Comparison of ENCODE assay signal across 25 cellular contexts in the genomic region with DNA sequence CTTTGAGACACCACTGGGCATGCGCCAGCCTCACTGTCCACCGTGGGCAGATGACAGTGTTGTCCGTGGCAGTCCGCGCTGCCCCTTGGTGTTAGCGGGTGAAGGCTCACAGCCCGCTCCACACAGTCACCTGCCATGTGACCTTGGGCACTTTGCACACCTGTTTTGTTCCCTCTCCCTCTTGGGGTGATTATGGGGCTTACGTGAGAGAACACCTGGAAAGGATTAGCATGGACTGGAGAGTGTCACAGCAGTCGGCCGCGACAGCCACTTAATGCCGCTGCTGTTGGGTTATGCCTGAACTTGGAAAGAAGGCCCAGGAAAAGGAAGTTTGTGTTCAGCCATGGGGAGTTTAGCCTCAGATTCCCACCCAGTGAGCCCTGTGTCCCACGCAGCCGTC.
DNase-seq lines count a peak whose midpoint lies in the region; ATAC-seq and TF ChIP-seq lines count a peak whose summit lies in the region.
"Had no signal": no experiment of that assay in that cellular context is flagged by ENCODE, and none has a peak within 500 bp of the region (broad histone marks: within the 10 kb centered on the region; RNA-seq: fewer than 3 reads in every experiment).

No MANE protein-coding gene starts in this region.

- H3K27ac ChIP-seq in body of pancreas = peak overlapping the region; percentile 44 to 64 (median 52)
- H3K27ac ChIP-seq: PC-9, SJCRH30 had no signal

- peaks cover 0 to 5% of the 10 kb centered on the region in 2 donors for H3K9me3 Mint-ChIP-seq in stimulated activated naive B cell treated with anti-CD40 and anti-IgM and Interleukin-4, amounts not matched to agents 10 μg/mL and 1 μg/mL and 100 μg/mL, for 72 hours
- H3K9me3 Mint-ChIP-seq: CD4-positive, CD25-positive, alpha-beta regulatory T cell; HFFc6 had no signal

- peaks cover 0 to 41% of the 10 kb centered on the region in 2 donors for H3K36me3 ChIP-seq in body of pancreas (replicated peaks in 1 of 2; ENCODE audit: insufficient read depth in 1 of 2, low read depth in 2 of 2)

- ATAC-seq in body of pancreas (peak; percentile 71), GM19463 (IDR thresholded peaks at IDR 0.05; ENCODE audit: unreplicated experiment) (no peak), HG02870 (IDR thresholded peaks at IDR 0.05; ENCODE audit: unreplicated experiment) (no peak)
- ATAC-seq in stimulated activated naive B cell treated with anti-CD40 and anti-IgM and Interleukin-4, amounts not matched to agents 10 μg/mL and 1 μg/mL and 100 μg/mL, for 72 hours (replicated peaks) = no peak
- ATAC-seq: K562, Right ventricle myocardium inferior, SK-N-SH treated with all-trans-retinoic acid at 6 μM for 48 hours had no signal

- TF ChIP-seq CTCF in body of pancreas (IDR thresholded peaks at IDR 0.05) = no peak

- no peak overlapping the region for H3K4me3 Mint-ChIP-seq in stimulated activated naive B cell treated with anti-CD40 and anti-IgM and Interleukin-4, amounts not matched to agents 10 μg/mL and 1 μg/mL and 100 μg/mL, for 72 hours
- H3K4me3 Mint-ChIP-seq: CD4-positive, CD25-positive, alpha-beta regulatory T cell; HFFc6 had no signal

- DNase-seq in NCI-H524 (lab: John Stamatoyannopoulos, UW) (peak; percentile 28 to 55), NCI-H524 treated with DMSO at 0.1 percent for 48 hours (lab: John Stamatoyannopoulos, UW) (no peak), DMS79 treated with DMSO at 0.1 percent for 48 hours (lab: John Stamatoyannopoulos, UW) (peak; percentile 15), body of pancreas (peak; percentile 39 to 76 (median 58)), C1 segment of cervical spinal cord (lab: John Stamatoyannopoulos, UW) (no peak)
- DNase-seq in stimulated activated naive B cell treated with anti-CD40 and anti-IgM and Interleukin-4, amounts not matched to agents 10 μg/mL and 1 μg/mL and 100 μg/mL, for 72 hours = no peak
- DNase-seq: 8988T; ACHN; CD4-positive, CD25-positive, alpha-beta regulatory T cell; HFFc6; Kasumi-1; MV-4-11; NCI-H1105 treated with DMSO at 0.1 percent for 48 hours; NCI-H2029; NCI-H446 treated with DMSO at 0.1 percent for 48 hours; NCI-H69; NK-92 treated with Interleukin-12 subunit alpha and Interleukin-12 subunit beta, amount 100 ng/mL, for 24 hours; PC-9 had no signal

- peaks cover 74 to 87% of the 10 kb centered on the region in 2 donors for H3K36me3 Mint-ChIP-seq in stimulated activated naive B cell treated with anti-CD40 and anti-IgM and Interleukin-4, amounts not matched to agents 10 μg/mL and 1 μg/mL and 100 μg/mL, for 72 hours

- H3K4me1 Mint-ChIP-seq in stimulated activated naive B cell treated with anti-CD40 and anti-IgM and Interleukin-4, amounts not matched to agents 10 μg/mL and 1 μg/mL and 100 μg/mL, for 72 hours = peaks cover 6 to 7% of the 10 kb centered on the region in 2 donors

- H3K9me3 ChIP-seq in body of pancreas = no peaks in the 10 kb centered on the region
- H3K9me3 ChIP-seq: HAP-1, SJCRH30 had no signal

- WGBS in body of pancreas, 2 donors = 40 to 41% methylated on average over 8 to 14 of the region's 14 CpGs

- no peaks in the 10 kb centered on the region for H3K27me3 ChIP-seq in body of pancreas
- H3K27me3 ChIP-seq: SJCRH30 had no signal

- no peak for TF ChIP-seq POLR2A in body of pancreas (IDR thresholded peaks at IDR 0.05)

- H3K4me3 ChIP-seq in body of pancreas = no peak overlapping the region
- H3K4me3 ChIP-seq: HAP-1, K562, PC-9, SJCRH30 had no signal

- H3K4me1 ChIP-seq in body of pancreas = peaks cover 19% of the 10 kb centered on the region
- H3K4me1 ChIP-seq: HAP-1 had no signal

- intact Hi-C loops in body of pancreas (cut with DNase I) = no loop called here

- H3K27me3 Mint-ChIP-seq in stimulated activated naive B cell treated with anti-CD40 and anti-IgM and Interleukin-4, amounts not matched to agents 10 μg/mL and 1 μg/mL and 100 μg/mL, for 72 hours = no peaks in the 10 kb centered on the region
- H3K27me3 Mint-ChIP-seq: CD4-positive, CD25-positive, alpha-beta regulatory T cell had no signal

- peak overlapping the region; percentile 43 for H3K27ac Mint-ChIP-seq in stimulated activated naive B cell treated with anti-CD40 and anti-IgM and Interleukin-4, amounts not matched to agents 10 μg/mL and 1 μg/mL and 100 μg/mL, for 72 hours
- H3K27ac Mint-ChIP-seq: HFFc6 had no signal

Comparison
In these comparisons a context has a peak if more than half of its experiments do, and no peak if none do; other contexts are left out.
1. DNase-seq: peak in NCI-H524 (2 of 2), DMS79 treated with DMSO at 0.1 percent for 48 hours (single experiment) and body of pancreas (4 of 4); none in NCI-H524 treated with DMSO at 0.1 percent for 48 hours (single experiment), stimulated activated naive B cell treated with anti-CD40 and anti-IgM and Interleukin-4, amounts not matched to agents 10 μg/mL and 1 μg/mL and 100 μg/mL, for 72 hours (single experiment) and C1 segment of cervical spinal cord (0 of 14).